ENCODE assay signal across 1 cellular context in the genomic region with DNA sequence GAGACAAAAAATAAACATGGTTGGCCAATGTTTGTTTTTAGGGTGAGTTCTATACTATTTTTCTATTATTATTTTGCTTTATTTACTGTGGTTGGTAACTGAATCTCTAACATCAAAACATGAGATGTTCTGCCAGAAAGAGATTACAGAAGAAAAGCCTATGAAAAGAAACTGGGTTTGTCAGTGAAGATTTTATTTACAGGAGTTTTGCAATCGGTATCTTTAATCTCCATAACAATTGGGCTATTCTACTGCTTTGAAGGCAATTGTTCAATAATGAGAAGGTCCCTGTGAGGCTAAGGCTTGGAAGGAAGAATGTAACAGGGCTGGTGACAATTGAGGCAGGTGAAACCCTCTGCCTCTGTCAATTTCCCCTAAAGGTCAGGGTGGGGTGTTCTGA.
TF ChIP-seq lines count a peak whose summit lies in the region.

No MANE protein-coding gene starts in this region.

TF ChIP-seq in WTC11, 78 proteins besides CTCF, POLR2A, EP300 and RAD21 (continued from another document):
- TF ChIP-seq, protein P1, sequence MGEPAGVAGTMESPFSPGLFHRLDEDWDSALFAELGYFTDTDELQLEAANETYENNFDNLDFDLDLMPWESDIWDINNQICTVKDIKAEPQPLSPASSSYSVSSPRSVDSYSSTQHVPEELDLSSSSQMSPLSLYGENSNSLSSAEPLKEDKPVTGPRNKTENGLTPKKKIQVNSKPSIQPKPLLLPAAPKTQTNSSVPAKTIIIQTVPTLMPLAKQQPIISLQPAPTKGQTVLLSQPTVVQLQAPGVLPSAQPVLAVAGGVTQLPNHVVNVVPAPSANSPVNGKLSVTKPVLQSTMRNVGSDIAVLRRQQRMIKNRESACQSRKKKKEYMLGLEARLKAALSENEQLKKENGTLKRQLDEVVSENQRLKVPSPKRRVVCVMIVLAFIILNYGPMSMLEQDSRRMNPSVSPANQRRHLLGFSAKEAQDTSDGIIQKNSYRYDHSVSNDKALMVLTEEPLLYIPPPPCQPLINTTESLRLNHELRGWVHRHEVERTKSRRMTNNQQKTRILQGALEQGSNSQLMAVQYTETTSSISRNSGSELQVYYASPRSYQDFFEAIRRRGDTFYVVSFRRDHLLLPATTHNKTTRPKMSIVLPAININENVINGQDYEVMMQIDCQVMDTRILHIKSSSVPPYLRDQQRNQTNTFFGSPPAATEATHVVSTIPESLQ (CRISPR knock-in tag; IDR thresholded peaks at IDR 0.05), result no peak
- no peak for TF ChIP-seq FOXK1 (CRISPR knock-in tag; IDR thresholded peaks at IDR 0.05)
